ENCODE assay signal across 8 cellular contexts in genomic region chr15:92822216-92823144, GRCh38.
A peak's percentile ranks its signal among the peaks of the same experiment; 100 is the strongest.
DNase-seq lines count a peak whose midpoint lies in the region; ATAC-seq, FAIRE-seq and TF ChIP-seq lines count a peak whose summit lies in the region.

No MANE protein-coding gene starts in this region.

- H3K4me3 Mint-ChIP-seq in CD8-positive, alpha-beta memory T cell = peak overlapping the region in 6 of 7 donors; percentile 13 to 76 (median 47)
- H3K4me3 Mint-ChIP-seq in astrocyte (ENCODE audit: unreplicated experiment) = no peak overlapping the region
- H3K4me3 Mint-ChIP-seq in nephron progenitor cell = peak overlapping the region; percentile 66

- CTCF ChIA-PET in CD8-positive, alpha-beta memory T cell (lab: Charles Lee) = interaction anchor here (0.7 to 5.2 kb wide), 7 partner anchors 8 to 96 kb away, joined by 3 to 44 read pairs (median 4); no protein-coding TSS in a partner anchor

- peaks cover 51% of the 10 kb centered on the region for H3K4me1 ChIP-seq in CD8-positive, alpha-beta memory T cell (ENCODE audit: insufficient read depth, low read length)
- peaks cover 44% of the 10 kb centered on the region for H3K4me1 ChIP-seq in astrocyte (ENCODE audit: insufficient read depth, low read length)

- H3K36me3 ChIP-seq in CD8-positive, alpha-beta memory T cell (ENCODE audit: insufficient read depth, low read length) = no peaks in the 10 kb centered on the region
- H3K36me3 ChIP-seq in KOPT-K1 (ENCODE audit: insufficient read depth, low read length) (no peaks in the 10 kb centered on the region), astrocyte (ENCODE audit: insufficient read depth, low read length) (no peaks in the 10 kb centered on the region)

- H3K79me2 ChIP-seq in astrocyte (ENCODE audit: insufficient read depth, low read length) = peaks cover 5% of the 10 kb centered on the region

- H2AFZ ChIP-seq in astrocyte (ENCODE audit: low read depth, low read length) = peak overlapping the region; percentile 41

- peaks cover 0 to 3% (median 0%) of the 10 kb centered on the region in 3 donors for H3K36me3 Mint-ChIP-seq in CD8-positive, alpha-beta memory T cell
- H3K36me3 Mint-ChIP-seq in astrocyte (ENCODE audit: low read depth, unreplicated experiment) (no peaks in the 10 kb centered on the region), nephron progenitor cell (ENCODE audit: low read depth) (no peaks in the 10 kb centered on the region)

- H3K4me3 ChIP-seq in CD8-positive, alpha-beta memory T cell (ENCODE audit: low read length) = no peak overlapping the region
- no peak overlapping the region for H3K4me3 ChIP-seq in astrocyte (ENCODE audit: insufficient read depth, low read depth, low read length)

- no peaks in the 10 kb centered on the region for H3K27me3 ChIP-seq in CD8-positive, alpha-beta memory T cell (ENCODE audit: insufficient read depth, low read length, poor library complexity, severe bottlenecking)
- no peaks in the 10 kb centered on the region for H3K27me3 ChIP-seq in astrocyte (ENCODE audit: insufficient read depth, low read length)

- no peak for FAIRE-seq in astrocyte (lab: Jason Lieb, UNC)

- no peak overlapping the region for H3K27ac ChIP-seq in CD8-positive, alpha-beta memory T cell (ENCODE audit: low read depth, low read length)
- H3K27ac ChIP-seq in KOPT-K1 (ENCODE audit: low read depth, low read length, poor library complexity, severe bottlenecking) (peak overlapping the region; percentile 21), astrocyte (ENCODE audit: low read depth, low read length) (peak overlapping the region; percentile 19)

- H4K20me1 ChIP-seq in astrocyte (ENCODE audit: insufficient read depth, low read length) = no peaks in the 10 kb centered on the region

- no peaks in the 10 kb centered on the region for H3K27me3 Mint-ChIP-seq in CD8-positive, alpha-beta memory T cell
- H3K27me3 Mint-ChIP-seq in astrocyte (ENCODE audit: low read depth, unreplicated experiment) (no peaks in the 10 kb centered on the region), nephron progenitor cell (ENCODE audit: low read depth, poor library complexity) (no peaks in the 10 kb centered on the region)

- DNase-seq in CD8-positive, alpha-beta memory T cell = no peak
- no peak for DNase-seq in astrocyte (ENCODE audit: low read depth)
- no peak for DNase-seq in nephron progenitor cell
- DNase-seq in left lobe of liver (ENCODE audit: low spot score) = no peak
- DNase-seq in activated effector memory CD4-positive, alpha-beta T cell treated with anti-CD3 and anti-CD28 coated beads, Interleukin-2, amount 50 U/mL, for 16 hours = no peak
- no peak for DNase-seq in NCI-H524 treated with DMSO at 0.1 percent for 48 hours (lab: John Stamatoyannopoulos, UW)

- no peak for ATAC-seq in GM21723 (IDR thresholded peaks at IDR 0.05; ENCODE audit: unreplicated experiment)
- ATAC-seq in left lobe of liver = no peak

- no peaks in the 10 kb centered on the region for H3K9me3 ChIP-seq in CD8-positive, alpha-beta memory T cell (ENCODE audit: low read length)
- H3K9me3 ChIP-seq in KOPT-K1 (ENCODE audit: insufficient read depth, low read length, poor library complexity, severe bottlenecking) (no peaks in the 10 kb centered on the region), astrocyte (ENCODE audit: insufficient read depth, low read depth, low read length) (no peaks in the 10 kb centered on the region)

- no peak for TF ChIP-seq CTCF in astrocyte (IDR thresholded peaks at IDR 0.05; ENCODE audit: insufficient read depth, low read depth, low read length)
- no peak for TF ChIP-seq CTCF in nephron progenitor cell (IDR thresholded peaks at IDR 0.05)

- no peak overlapping the region for H3K9ac ChIP-seq in astrocyte (ENCODE audit: low read length)

- H3K27ac Mint-ChIP-seq in CD8-positive, alpha-beta memory T cell = peak overlapping the region in 7 of 8 donors; percentile 22 to 95 (median 83)
- H3K27ac Mint-ChIP-seq in astrocyte (ENCODE audit: unreplicated experiment) (peak overlapping the region; percentile 75), nephron progenitor cell (peak overlapping the region; percentile 99)

- POLR2A ChIA-PET in CD8-positive, alpha-beta memory T cell (lab: Charles Lee) = interaction anchor here (0.6 to 5.3 kb wide), 6 partner anchors 9 to 79 kb away, joined by 4 to 65 read pairs (median 9); no protein-coding TSS in a partner anchor

- peaks cover 29 to 54% (median 46%) of the 10 kb centered on the region in 3 donors for H3K4me1 Mint-ChIP-seq in CD8-positive, alpha-beta memory T cell
- H3K4me1 Mint-ChIP-seq in astrocyte (ENCODE audit: low read depth, unreplicated experiment) = peaks cover 46% of the 10 kb centered on the region
- peaks cover 80% of the 10 kb centered on the region for H3K4me1 Mint-ChIP-seq in nephron progenitor cell

- H3K4me2 ChIP-seq in astrocyte (ENCODE audit: low read length) = peak overlapping the region; percentile 53

- H3K9me3 Mint-ChIP-seq in CD8-positive, alpha-beta memory T cell = no peaks in the 10 kb centered on the region
- H3K9me3 Mint-ChIP-seq in astrocyte (ENCODE audit: unreplicated experiment) = no peaks in the 10 kb centered on the region
- no peaks in the 10 kb centered on the region for H3K9me3 Mint-ChIP-seq in nephron progenitor cell
